In the genomic region with DNA sequence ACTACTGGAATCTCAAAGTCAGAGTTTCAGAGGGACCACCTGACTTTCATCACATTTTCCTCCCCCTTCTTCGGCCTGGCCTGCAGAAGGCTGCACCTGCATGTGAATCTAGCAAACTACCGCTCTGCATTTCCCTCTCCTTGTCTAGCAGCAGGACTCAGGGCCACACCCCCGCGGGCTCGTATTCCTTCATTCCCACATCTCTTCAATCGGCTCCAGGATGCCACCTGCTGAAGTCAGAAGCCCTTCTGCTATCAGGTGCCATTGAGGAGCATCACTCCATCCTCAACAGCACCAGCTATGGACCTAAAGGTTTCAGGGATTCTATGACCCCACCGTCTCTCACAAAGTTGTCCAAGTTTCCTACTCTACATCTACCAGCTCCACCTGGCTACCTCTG, we compare ENCODE assay signal across 27 cellular contexts.
"Had no signal": no experiment of that assay in that cellular context is flagged by ENCODE, and none has a peak within 500 bp of the region (broad histone marks: within the 10 kb centered on the region; RNA-seq: fewer than 3 reads in every experiment).

No MANE protein-coding gene starts in this region.

- H3K4me3 ChIP-seq: left ventricle myocardium inferior, right lobe of liver, stomach, tibial artery had no signal

- ATAC-seq: esophagus mucosa; right lobe of liver; stimulated activated naive B cell treated with anti-CD40 and anti-IgM and Interleukin-4, amounts not matched to agents 10 μg/mL and 1 μg/mL and 100 μg/mL, for 72 hours had no signal

- DNase-seq: activated CD4-positive, alpha-beta memory T cell treated with anti-CD3 and anti-CD28 coated beads for 36 hours; activated CD4-positive, alpha-beta T cell treated with anti-CD3 and anti-CD28 coated beads, Interleukin-2, amount 10 ng/mL, durations not matched to agents 24 days and 14 days; activated CD4-positive, CD25-positive, alpha-beta regulatory T cell treated with anti-CD3 and anti-CD28 coated beads, Interleukin-2, amount 50 U/mL, for 72 hours; activated CD8-positive, alpha-beta memory T cell treated with anti-CD3 and anti-CD28 coated beads, Interleukin-2, amount 50 U/mL, for 4 hours; activated effector memory CD4-positive, alpha-beta T cell treated with anti-CD3 and anti-CD28 coated beads, Interleukin-2, amount 50 U/mL, for 16 hours; activated naive CD4-positive, alpha-beta T cell treated with anti-CD3 and anti-CD28 coated beads for 36 hours; activated T-cell treated with anti-CD3 and anti-CD28 coated beads, Interleukin-2, amount 50 U/mL, for 1 hour; amniotic stem cell; caudate nucleus; foreskin fibroblast; head of caudate nucleus; hippocampal formation; left ventricle myocardium inferior; naive B cell; posterior cingulate gyrus; right lobe of liver; SK-N-SH; stimulated activated naive B cell treated with anti-CD40 and anti-IgM and Interleukin-4, amounts not matched to agents 10 μg/mL and 1 μg/mL and 100 μg/mL, for 72 hours; stomach; SW 1271; T-helper 9 cell; tibial artery had no signal

- H3K36me3 ChIP-seq: left ventricle myocardium inferior, right lobe of liver had no signal

- H3K9ac ChIP-seq: SK-N-SH had no signal

- H3K4me2 ChIP-seq: SK-N-SH had no signal

- H3K27me3 ChIP-seq: right lobe of liver, stomach, tibial artery had no signal

- H3K4me1 ChIP-seq: right lobe of liver, tibial artery had no signal

- H3K9me3 ChIP-seq: left ventricle myocardium inferior, right lobe of liver, SK-N-SH, stomach, tibial artery had no signal

- FAIRE-seq: astrocyte, islet of Langerhans, TTC549 had no signal

- H3K27ac ChIP-seq: left ventricle myocardium inferior, right lobe of liver, stomach, tibial artery, VCaP had no signal
